In the genomic region with DNA sequence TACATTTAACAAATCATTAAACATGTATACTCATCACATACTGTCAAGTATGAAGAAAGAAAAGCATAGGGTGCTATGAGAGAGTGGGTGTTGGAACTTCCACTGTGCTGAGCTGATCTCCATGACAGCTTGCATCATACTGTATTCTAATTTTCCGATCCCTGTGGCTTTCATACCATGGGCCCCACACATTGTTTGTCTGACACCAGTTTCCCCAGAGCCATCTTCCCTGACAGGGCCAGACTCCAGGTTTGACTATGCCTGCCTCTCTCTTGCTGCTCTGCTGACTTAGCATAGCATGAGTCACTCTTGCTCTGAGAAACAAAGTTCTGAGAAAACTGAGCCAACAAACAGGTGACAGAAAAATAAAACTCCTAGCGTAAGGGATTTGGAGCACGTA, we compare ENCODE assay signal across 10 cellular contexts. TPM values are rescaled to one million over a fixed set of nuclear protein-coding genes. Genes with fewer than 3 reads are reported as not detected.
DNase-seq lines count a peak whose midpoint lies in the region; ATAC-seq and TF ChIP-seq lines count a peak whose summit lies in the region.
"Had no signal": no experiment of that assay in that cellular context is flagged by ENCODE, and none has a peak within 500 bp of the region (broad histone marks: within the 10 kb centered on the region; RNA-seq: fewer than 3 reads in every experiment).

No MANE protein-coding gene starts in this region.

- WGBS in GM23248 (ENCODE audit: low coverage in 1 of 2, low lambda C conversion rate in 2 of 2, missing lambda C conversion rate in 2 of 2), 2 experiments: 37 to 46% methylated on average over 3 of the region's 3 CpGs
- 90 to 92% methylated on average over 3 of the region's 3 CpGs for WGBS in tibial nerve, 2 donors

- no peak overlapping the region for H2AFZ ChIP-seq in GM23248

- no peaks in the 10 kb centered on the region for H4K20me1 ChIP-seq in GM23248 (ENCODE audit: insufficient read depth)

- H3K27me3 ChIP-seq in RWPE2 (ENCODE audit: insufficient read depth, poor library complexity, severe bottlenecking): no peaks in the 10 kb centered on the region
- no peaks in the 10 kb centered on the region for H3K27me3 ChIP-seq in GM23248 (replicated peaks; ENCODE audit: insufficient read depth)
- H3K27me3 ChIP-seq in tibial nerve: no peaks in the 10 kb centered on the region

- H3K27ac ChIP-seq in RWPE2 (ENCODE audit: poor library complexity, severe bottlenecking) (no peak overlapping the region), GM23248 (no peak overlapping the region), tibial nerve (no peak overlapping the region)

- no peak overlapping the region for H3K4me2 ChIP-seq in GM23248 (ENCODE audit: unreplicated experiment)

- TF ChIP-seq POLR2A in tibial nerve (IDR thresholded peaks at IDR 0.05): no peak

- in situ Hi-C loops in GM23248 (cut with MboI): no loop called here

- no peak for DNase-seq in RWPE2 (ENCODE audit: low spot score)
- peak; percentile 81 for DNase-seq in kidney tubule cell (ENCODE audit: low spot score)
- DNase-seq in T1000 (lab: John Stamatoyannopoulos, UW): no peak
- no peak for DNase-seq in SK-N-DZ (ENCODE audit: low spot score)
- DNase-seq in GM23248: no peak
- DNase-seq in tibial nerve (ENCODE audit: low spot score in 2 of 2): no peak
- DNase-seq: NCI-H526 treated with DMSO at 0.1 percent for 48 hours had no signal

- H3K9me3 ChIP-seq in RWPE2 (ENCODE audit: severe bottlenecking) (no peaks in the 10 kb centered on the region), GM23248 (ENCODE audit: low read depth) (no peaks in the 10 kb centered on the region), tibial nerve (peaks cover 0 to 11% (median 0%) of the 10 kb centered on the region in 4 donors)

- no peaks in the 10 kb centered on the region for H3K79me2 ChIP-seq in GM23248 (ENCODE audit: insufficient read depth)

- H3K9me2 ChIP-seq in GM23248 (ENCODE audit: insufficient read depth): no peaks in the 10 kb centered on the region

- ATAC-seq in GM18511 (IDR thresholded peaks at IDR 0.05; ENCODE audit: unreplicated experiment) (peak; percentile 91), GM21825 (IDR thresholded peaks at IDR 0.05; ENCODE audit: unreplicated experiment) (peak; percentile 91), RWPE2 (ENCODE audit: low read depth) (0 out of 3 replicates have a peak, but pooled peaks have one; percentile 36)

- no peak for TF ChIP-seq EP300 in tibial nerve (IDR thresholded peaks at IDR 0.05)

- TF ChIP-seq CTCF in RWPE2 (IDR thresholded peaks at IDR 0.05; ENCODE audit: poor library complexity, severe bottlenecking) (no peak), tibial nerve (IDR thresholded peaks at IDR 0.05) (no peak)

- H3K9ac ChIP-seq in GM23248: no peak overlapping the region

- H3K4me1 ChIP-seq in RWPE2 (ENCODE audit: insufficient read depth, poor library complexity, severe bottlenecking) (peaks cover 7% of the 10 kb centered on the region), GM23248 (ENCODE audit: insufficient read depth) (no peaks in the 10 kb centered on the region), tibial nerve (no peaks in the 10 kb centered on the region)

- H3K36me3 ChIP-seq in RWPE2 (ENCODE audit: low read depth) (no peaks in the 10 kb centered on the region), GM23248 (ENCODE audit: low read depth) (no peaks in the 10 kb centered on the region), tibial nerve (no peaks in the 10 kb centered on the region)

- H3K4me3 ChIP-seq in RWPE2 (ENCODE audit: severe bottlenecking) (no peak overlapping the region), GM23248 (no peak overlapping the region), tibial nerve (no peak overlapping the region)

- no peaks in the 10 kb centered on the region for H3F3A ChIP-seq in GM23248 (ENCODE audit: insufficient read depth)

RNA-seq across cellular contexts. Expression of a gene that starts 37.0 kb away (rescaled TPM):
- polyA plus RNA-seq in SK-N-DZ (2014; cell fraction: cytosol; rRNA removed): not detected in 2 replicates
- not detected in 2 replicates for polyA plus RNA-seq in SK-N-DZ (2014; cell fraction: nucleus; rRNA removed)
- not detected in 2 replicates for total RNA-seq in GM23248 (2014; rRNA removed; shearing (Covaris generic))
- polyA plus RNA-seq in GM23248 (2016; fragmentation: Nextera tagmentation; extraction: Ambion mirVana): not detected in 2 replicates
- total RNA-seq in tibial nerve: under 1 TPM in 1 of 4 donors, not detected in 3; 0.39 TPM
- total RNA-seq: frontal cortex had no signal

Comparison
In these comparisons a context has a peak if more than half of its experiments do, and no peak if none do; other contexts are left out.
1. ATAC-seq: peak in every context shown above with its lines; median percentile 91 in GM18511; 91 in GM21825; 36 in RWPE2.